In genomic region chr16:46648656-46649055, GRCh38 we compare ENCODE assay signal across 27 cellular contexts. TPM values are rescaled to one million over a fixed set of nuclear protein-coding genes. Genes with fewer than 3 reads are reported as not detected.
DNase-seq lines count a peak whose midpoint lies in the region; ATAC-seq and TF ChIP-seq lines count a peak whose summit lies in the region.
"Had no signal": no experiment of that assay in that cellular context is flagged by ENCODE, and none has a peak within 500 bp of the region (broad histone marks: within the 10 kb centered on the region; RNA-seq: fewer than 3 reads in every experiment).

No MANE protein-coding gene starts in this region.

- DNase-seq in H7 = peak; percentile 51
- DNase-seq in fibroblast of mammary gland (ENCODE audit: low read depth) = peak; percentile 24
- DNase-seq in trophoblast cell = no peak
- no peak for DNase-seq in natural killer cell treated with Interleukin-12 subunit alpha and Interleukin-12 subunit beta and Interleukin-15 and Interleukin-18, amount 100 ng/mL, for 72 hours (ENCODE audit: low spot score)
- no peak for DNase-seq in nephron progenitor cell
- DNase-seq: activated CD4-positive, alpha-beta T cell treated with anti-CD3 and anti-CD28 coated beads, Interleukin-2, amount 10 ng/mL, durations not matched to agents 24 days and 14 days; activated CD8-positive, alpha-beta memory T cell treated with anti-CD3 and anti-CD28 coated beads, Interleukin-2, amount 10 ng/mL, durations not matched to agents 7 days and 5 days; activated naive CD4-positive, alpha-beta T cell treated with anti-CD3 and anti-CD28 coated beads for 36 hours; activated T-cell treated with anti-CD3 and anti-CD28 coated beads, Interleukin-2, amount 50 U/mL, for 72 hours; colonic mucosa; GM23248; mammary epithelial cell; MV-4-11; NCI-H1694 treated with DMSO at 0.1 percent for 48 hours; NCI-H2171 treated with DMSO at 0.1 percent for 48 hours; NCI-H524 treated with DMSO at 0.1 percent for 48 hours; NK-92 treated with Interleukin-12 subunit alpha and Interleukin-12 subunit beta, amount 100 ng/mL, for 24 hours; occipital lobe; SIG-M5; substantia nigra had no signal

- no peaks in the 10 kb centered on the region for H3K27me3 ChIP-seq in H7 (ENCODE audit: control insufficient read depth, insufficient read depth, low read length)
- no peaks in the 10 kb centered on the region for H3K27me3 ChIP-seq in trophoblast cell (ENCODE audit: insufficient read depth, low read length)
- H3K27me3 ChIP-seq: breast epithelium, colonic mucosa, esophagus muscularis mucosa had no signal

- H2AK5ac ChIP-seq in trophoblast cell (ENCODE audit: low read length) = peak overlapping the region; percentile 75

- no peak overlapping the region for H3K18ac ChIP-seq in trophoblast cell (ENCODE audit: low read length)

- H3K9me3 ChIP-seq in trophoblast cell (ENCODE audit: insufficient read depth, low read depth, low read length) = no peaks in the 10 kb centered on the region
- H3K9me3 ChIP-seq: breast epithelium, colonic mucosa, esophagus muscularis mucosa had no signal

- no peak overlapping the region for H3K23ac ChIP-seq in trophoblast cell (ENCODE audit: low read length)

- H3K4me3 ChIP-seq in H7 (ENCODE audit: insufficient read depth, low read depth, low read length) (no peak overlapping the region), fibroblast of mammary gland (ENCODE audit: control insufficient read depth, low read depth, low read length) (no peak overlapping the region), trophoblast cell (ENCODE audit: low read depth, low read length) (no peak overlapping the region)
- H3K4me3 ChIP-seq: colonic mucosa, GM23248, smooth muscle cell had no signal

- peaks cover 20% of the 10 kb centered on the region for H3K79me1 ChIP-seq in trophoblast cell (ENCODE audit: low read length)

- peaks cover 2% of the 10 kb centered on the region for H3K79me2 ChIP-seq in trophoblast cell (ENCODE audit: control insufficient read depth, insufficient read depth, low read length, poor library complexity)

- no peak overlapping the region for H2AFZ ChIP-seq in trophoblast cell (ENCODE audit: insufficient read depth, low read length, poor library complexity)
- H2AFZ ChIP-seq: GM23248 had no signal

- H3K36me3 Mint-ChIP-seq in natural killer cell treated with Interleukin-12 subunit alpha and Interleukin-12 subunit beta and Interleukin-15 and Interleukin-18, amount 100 ng/mL, for 72 hours = peaks cover 13% of the 10 kb centered on the region
- no peaks in the 10 kb centered on the region for H3K36me3 Mint-ChIP-seq in nephron progenitor cell (ENCODE audit: low read depth)

- peaks cover 2% of the 10 kb centered on the region for H3K9me3 Mint-ChIP-seq in natural killer cell treated with Interleukin-12 subunit alpha and Interleukin-12 subunit beta and Interleukin-15 and Interleukin-18, amount 100 ng/mL, for 72 hours
- H3K9me3 Mint-ChIP-seq in nephron progenitor cell = peaks cover 30% of the 10 kb centered on the region

- peak; percentile 45; the same call in 2 of the 3 replicates for ATAC-seq in SK-N-SH treated with all-trans-retinoic acid at 6 μM for 48 hours
- ATAC-seq in natural killer cell treated with Interleukin-12 subunit alpha and Interleukin-12 subunit beta and Interleukin-15 and Interleukin-18, amount 100 ng/mL, for 72 hours = no peak
- no peak for ATAC-seq in GM21786 (IDR thresholded peaks at IDR 0.05; ENCODE audit: unreplicated experiment)
- ATAC-seq: activated CD8-positive, alpha-beta memory T cell treated with anti-CD3 and anti-CD28 coated beads, Interleukin-2, amount 10 ng/mL, durations not matched to agents 7 days and 5 days; activated T-cell treated with anti-CD3 and anti-CD28 coated beads, Interleukin-2, amount 50 U/mL, for 72 hours had no signal

- no CpG with 5 or more reads among the region's 8 CpGs for WGBS in trophoblast cell (ENCODE audit: extremely low coverage, insufficient coverage, insufficient read length)

- TF ChIP-seq CTCF in fibroblast of mammary gland (conservative IDR thresholded peaks at IDR 0.05; ENCODE audit: control insufficient read depth, insufficient read depth, low read depth, low read length) = peak; percentile 14
- TF ChIP-seq CTCF in nephron progenitor cell (IDR thresholded peaks at IDR 0.05) = no peak

- H3K27ac ChIP-seq in trophoblast cell (ENCODE audit: low read depth, low read length) = no peak overlapping the region
- H3K27ac ChIP-seq: colonic mucosa, GM23248, KMS-11 had no signal

- peak overlapping the region; percentile 93 for H4K91ac ChIP-seq in trophoblast cell (ENCODE audit: low read depth, low read length)

- peak overlapping the region; percentile 46 for H2BK5ac ChIP-seq in trophoblast cell (ENCODE audit: low read depth, low read length, poor library complexity)

- H3K4me3 Mint-ChIP-seq in natural killer cell treated with Interleukin-12 subunit alpha and Interleukin-12 subunit beta and Interleukin-15 and Interleukin-18, amount 100 ng/mL, for 72 hours = no peak overlapping the region
- no peak overlapping the region for H3K4me3 Mint-ChIP-seq in nephron progenitor cell
- H3K4me3 Mint-ChIP-seq: activated CD4-positive, alpha-beta T cell treated with anti-CD3 and anti-CD28 coated beads, Interleukin-2, amount 10 ng/mL, durations not matched to agents 24 days and 14 days; activated CD8-positive, alpha-beta memory T cell treated with anti-CD3 and anti-CD28 coated beads, Interleukin-2, amount 10 ng/mL, durations not matched to agents 7 days and 5 days; activated naive CD4-positive, alpha-beta T cell treated with anti-CD3 and anti-CD28 coated beads for 36 hours; activated T-cell treated with anti-CD3 and anti-CD28 coated beads, Interleukin-2, amount 50 U/mL, for 72 hours; CD14-positive monocyte had no signal

- H3K4me2 ChIP-seq in trophoblast cell (ENCODE audit: low read length) = no peak overlapping the region
- H3K4me2 ChIP-seq: KMS-11, smooth muscle cell had no signal

- no peak overlapping the region for H3K4ac ChIP-seq in trophoblast cell (ENCODE audit: low read depth, low read length)

- H3K27me3 Mint-ChIP-seq in natural killer cell treated with Interleukin-12 subunit alpha and Interleukin-12 subunit beta and Interleukin-15 and Interleukin-18, amount 100 ng/mL, for 72 hours = peaks cover 0 to 1% of the 10 kb centered on the region in 2 donors
- peaks cover 16% of the 10 kb centered on the region for H3K27me3 Mint-ChIP-seq in nephron progenitor cell (ENCODE audit: low read depth, poor library complexity)
- H3K27me3 Mint-ChIP-seq: activated CD4-positive, alpha-beta T cell treated with anti-CD3 and anti-CD28 coated beads, Interleukin-2, amount 10 ng/mL, durations not matched to agents 24 days and 14 days had no signal

- no peak overlapping the region for H3K27ac Mint-ChIP-seq in natural killer cell treated with Interleukin-12 subunit alpha and Interleukin-12 subunit beta and Interleukin-15 and Interleukin-18, amount 100 ng/mL, for 72 hours
- no peak overlapping the region for H3K27ac Mint-ChIP-seq in nephron progenitor cell
- H3K27ac Mint-ChIP-seq: activated CD4-positive, alpha-beta T cell treated with anti-CD3 and anti-CD28 coated beads, Interleukin-2, amount 10 ng/mL, durations not matched to agents 24 days and 14 days; activated CD8-positive, alpha-beta memory T cell treated with anti-CD3 and anti-CD28 coated beads, Interleukin-2, amount 10 ng/mL, durations not matched to agents 7 days and 5 days; activated naive CD4-positive, alpha-beta T cell treated with anti-CD3 and anti-CD28 coated beads for 36 hours; activated T-cell treated with anti-CD3 and anti-CD28 coated beads, Interleukin-2, amount 50 U/mL, for 72 hours; CD14-positive monocyte had no signal

- H3K14ac ChIP-seq in trophoblast cell (ENCODE audit: low read length) = no peak overlapping the region

- peak overlapping the region; percentile 81 for H2BK120ac ChIP-seq in trophoblast cell (ENCODE audit: insufficient read depth, low read length, poor library complexity)

- H4K8ac ChIP-seq in trophoblast cell (ENCODE audit: low read depth, low read length) = peak overlapping the region; percentile 26

- H4K12ac ChIP-seq in trophoblast cell (ENCODE audit: low read depth, low read length) = no peak overlapping the region

- H3K36me3 ChIP-seq in H7 (replicated peaks; ENCODE audit: control insufficient read depth, insufficient read depth, low read length) (no peaks in the 10 kb centered on the region), trophoblast cell (ENCODE audit: control insufficient read depth in 1 of 2, insufficient read depth in 2 of 2, low read length in 2 of 2) (peaks cover 0 to 2% of the 10 kb centered on the region in 2 experiments)
- H3K36me3 ChIP-seq: breast epithelium, colonic mucosa, esophagus muscularis mucosa had no signal

- peak overlapping the region; percentile 89 for H2BK12ac ChIP-seq in trophoblast cell (ENCODE audit: low read length)

- H3K4me1 ChIP-seq in trophoblast cell (ENCODE audit: control insufficient read depth in 1 of 2, insufficient read depth in 2 of 2, low read length in 2 of 2) = peaks cover 20 to 28% of the 10 kb centered on the region in 2 experiments
- H3K4me1 ChIP-seq: breast epithelium, colonic mucosa had no signal

- H3K4me1 Mint-ChIP-seq in natural killer cell treated with Interleukin-12 subunit alpha and Interleukin-12 subunit beta and Interleukin-15 and Interleukin-18, amount 100 ng/mL, for 72 hours (ENCODE audit: low read depth in 2 of 2) = no peaks in the 10 kb centered on the region
- no peaks in the 10 kb centered on the region for H3K4me1 Mint-ChIP-seq in nephron progenitor cell
- H3K4me1 Mint-ChIP-seq: activated CD4-positive, alpha-beta T cell treated with anti-CD3 and anti-CD28 coated beads, Interleukin-2, amount 10 ng/mL, durations not matched to agents 24 days and 14 days; activated CD8-positive, alpha-beta memory T cell treated with anti-CD3 and anti-CD28 coated beads, Interleukin-2, amount 10 ng/mL, durations not matched to agents 7 days and 5 days; CD14-positive monocyte had no signal

- H3K9ac ChIP-seq in trophoblast cell (ENCODE audit: low read length) = no peak overlapping the region
- H3K9ac ChIP-seq: GM23248, KMS-11 had no signal

TF ChIP-seq in SK-N-SH treated with all-trans-retinoic acid at 6 μM for 48 hours, 23 proteins besides CTCF, POLR2A, EP300 and RAD21 (continues in another document):
- TF ChIP-seq ZNF565 (CRISPR knock-in tag; conservative IDR thresholded peaks at IDR 0.05; ENCODE audit: low read depth) = no peak
- TF ChIP-seq ZFP30 (CRISPR knock-in tag; IDR thresholded peaks at IDR 0.05) = no peak

RNA-seq across cellular contexts. Expression of gene SHCBP1, which starts 27.5 kb away (rescaled TPM):
- 10.0 and 13.4 TPM in 2 replicates for total RNA-seq in H7 (2014; rRNA removed; shearing (Covaris generic))
- 11.2 and 12.0 TPM in 2 replicates for polyA plus RNA-seq in trophoblast cell (2013)
- 10 to 100 TPM; 32.9 to 54.6 TPM for total RNA-seq in natural killer cell treated with Interleukin-12 subunit alpha and Interleukin-12 subunit beta and Interleukin-15 and Interleukin-18, amount 100 ng/mL, for 72 hours

RNA-seq across cellular contexts. Expression of gene VPS35, which starts 40.3 kb away (rescaled TPM):
- total RNA-seq in H7 (2014; rRNA removed; shearing (Covaris generic)) = 67.5 and 76.8 TPM in 2 replicates
- 95.6 and 98.7 TPM in 2 replicates for polyA plus RNA-seq in trophoblast cell (2013)
- 10 to 100 TPM; 61.6 to 84.9 TPM for total RNA-seq in natural killer cell treated with Interleukin-12 subunit alpha and Interleukin-12 subunit beta and Interleukin-15 and Interleukin-18, amount 100 ng/mL, for 72 hours

RNA-seq across cellular contexts. Expression of gene ORC6, which starts 40.8 kb away (rescaled TPM):
- total RNA-seq in H7 (2014; rRNA removed; shearing (Covaris generic)) = 68.6 and 90.2 TPM in 2 replicates
- 51.5 and 52.0 TPM in 2 replicates for polyA plus RNA-seq in trophoblast cell (2013)
- 10 to 100 TPM; 26.1 to 73.1 TPM for total RNA-seq in natural killer cell treated with Interleukin-12 subunit alpha and Interleukin-12 subunit beta and Interleukin-15 and Interleukin-18, amount 100 ng/mL, for 72 hours

Comparison
In these comparisons a context has a peak if more than half of its experiments do, and no peak if none do; other contexts are left out.
1. DNase-seq: peak in H7 (single experiment) and fibroblast of mammary gland (single experiment); none in trophoblast cell (0 of 2), natural killer cell treated with Interleukin-12 subunit alpha and Interleukin-12 subunit beta and Interleukin-15 and Interleukin-18, amount 100 ng/mL, for 72 hours (single experiment) and nephron progenitor cell (single experiment).